In the genomic region with DNA sequence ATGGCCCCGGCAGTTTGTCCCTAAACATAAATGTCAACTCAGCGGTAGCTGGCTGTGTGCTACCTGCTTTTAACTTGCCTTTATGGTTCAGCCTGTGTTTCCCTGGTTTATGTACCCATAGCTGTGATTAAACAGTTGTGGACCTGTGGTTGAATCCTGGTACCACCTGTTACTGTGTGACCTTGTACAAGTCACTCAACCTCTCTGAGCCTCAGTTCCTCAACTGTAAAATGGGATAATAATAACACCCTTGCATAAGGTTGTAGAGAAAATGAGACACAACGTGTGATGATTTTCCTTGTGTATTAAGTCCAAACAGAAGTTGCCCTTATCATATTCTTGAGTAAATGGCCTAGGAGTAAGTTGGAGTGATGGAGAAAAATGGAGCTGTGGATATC, we compare ENCODE assay signal across 17 cellular contexts. TPM values are rescaled to one million over a fixed set of nuclear protein-coding genes. Genes with fewer than 3 reads are reported as not detected.
"Had no signal": no experiment of that assay in that cellular context is flagged by ENCODE, and none has a peak within 500 bp of the region (broad histone marks: within the 10 kb centered on the region; RNA-seq: fewer than 3 reads in every experiment).

No MANE protein-coding gene starts in this region.

- H3K36me3 ChIP-seq: left lung had no signal

- ATAC-seq: activated CD4-positive, CD25-positive, alpha-beta regulatory T cell treated with anti-CD3 and anti-CD28 coated beads, Interleukin-2, amount 50 U/mL, for 24 hours; effector memory CD8-positive, alpha-beta T cell; natural killer cell treated with Interleukin-12 subunit alpha and Interleukin-12 subunit beta and Interleukin-15 and Interleukin-18, amount 100 ng/mL, for 72 hours had no signal

- H3K27ac Mint-ChIP-seq: activated naive CD8-positive, alpha-beta T cell treated with anti-CD3 and anti-CD28 coated beads, Interleukin-2, amount 10 ng/mL, durations not matched to agents 7 days and 5 days; effector memory CD8-positive, alpha-beta T cell; natural killer cell treated with Interleukin-12 subunit alpha and Interleukin-12 subunit beta and Interleukin-15 and Interleukin-18, amount 100 ng/mL, for 72 hours; T-cell; type B pancreatic cell had no signal

- H3K9me3 ChIP-seq: left lung had no signal

- H3K27ac ChIP-seq: epithelial cell of prostate, left lung had no signal

- H3K4me3 Mint-ChIP-seq: activated naive CD8-positive, alpha-beta T cell treated with anti-CD3 and anti-CD28 coated beads, Interleukin-2, amount 10 ng/mL, durations not matched to agents 7 days and 5 days; effector memory CD8-positive, alpha-beta T cell; natural killer cell treated with Interleukin-12 subunit alpha and Interleukin-12 subunit beta and Interleukin-15 and Interleukin-18, amount 100 ng/mL, for 72 hours; T-cell; type B pancreatic cell had no signal

- H3K36me3 Mint-ChIP-seq: activated naive CD8-positive, alpha-beta T cell treated with anti-CD3 and anti-CD28 coated beads, Interleukin-2, amount 10 ng/mL, durations not matched to agents 7 days and 5 days; natural killer cell treated with Interleukin-12 subunit alpha and Interleukin-12 subunit beta and Interleukin-15 and Interleukin-18, amount 100 ng/mL, for 72 hours; T-cell; type B pancreatic cell had no signal

- H3K27me3 ChIP-seq: left lung had no signal

- H3K9me3 Mint-ChIP-seq: activated naive CD8-positive, alpha-beta T cell treated with anti-CD3 and anti-CD28 coated beads, Interleukin-2, amount 10 ng/mL, durations not matched to agents 7 days and 5 days; effector memory CD8-positive, alpha-beta T cell; natural killer cell treated with Interleukin-12 subunit alpha and Interleukin-12 subunit beta and Interleukin-15 and Interleukin-18, amount 100 ng/mL, for 72 hours; T-cell; type B pancreatic cell had no signal

- DNase-seq: activated naive CD4-positive, alpha-beta T cell; activated naive CD8-positive, alpha-beta T cell treated with anti-CD3 and anti-CD28 coated beads, Interleukin-2, amount 10 ng/mL, durations not matched to agents 7 days and 5 days; cerebellar nuclear complex; dermis blood vessel endothelial cell; effector memory CD8-positive, alpha-beta T cell; kidney; stimulated activated CD4-positive, alpha-beta T cell treated with anti-CD3 and anti-CD28 coated beads, Interleukin-4, amount 100 ng/mL, for 24 hours; stimulated activated naive CD4-positive, alpha-beta T cell; T-helper 9 cell had no signal

- H3K4me3 ChIP-seq: left lung, skin epidermis had no signal

RNA-seq across cellular contexts. Expression of a gene that starts 6.3 kb away (rescaled TPM):
- total RNA-seq: activated CD8-positive, alpha-beta memory T cell treated with anti-CD3 and anti-CD28 coated beads for 36 hours; activated naive CD8-positive, alpha-beta T cell treated with anti-CD3 and anti-CD28 coated beads, Interleukin-2, amount 10 ng/mL, durations not matched to agents 7 days and 5 days; natural killer cell treated with Interleukin-12 subunit alpha and Interleukin-12 subunit beta and Interleukin-15 and Interleukin-18, amount 100 ng/mL, for 72 hours had no signal
